17 cellular contexts compared by ENCODE assay signal in genomic region chr12:88904705-88905104, GRCh38.
DNase-seq lines count a peak whose midpoint lies in the region; ATAC-seq, FAIRE-seq and TF ChIP-seq lines count a peak whose summit lies in the region.
"Had no signal": no experiment of that assay in that cellular context is flagged by ENCODE, and none has a peak within 500 bp of the region (broad histone marks: within the 10 kb centered on the region; RNA-seq: fewer than 3 reads in every experiment).

No MANE protein-coding gene starts in this region.

- no peak for TF ChIP-seq CTCF in A549 (IDR thresholded peaks at IDR 0.05)
- no peak for TF ChIP-seq CTCF in body of pancreas (IDR thresholded peaks at IDR 0.05)
- TF ChIP-seq CTCF in HepG2 (CRISPR knock-in tag; IDR thresholded peaks at IDR 0.05), result no peak
- no peak for TF ChIP-seq CTCF in Peyer's patch (IDR thresholded peaks at IDR 0.05)

- CTCF ChIA-PET in A549 (lab: Yijun Ruan, JAX), result no interaction called here
- CTCF ChIA-PET in HepG2 (lab: Yijun Ruan, JAX; ENCODE audit: low intra/inter-chr PET ratio, low total read pairs), result no interaction called here

- no peaks in the 10 kb centered on the region for H3K79me2 ChIP-seq in HepG2 (ENCODE audit: insufficient read depth, low read length)

- H3K36me3 ChIP-seq in body of pancreas (replicated peaks in 1 of 2; ENCODE audit: insufficient read depth in 1 of 2, low read depth in 2 of 2), result no peaks in the 10 kb centered on the region
- H3K36me3 ChIP-seq in HepG2 (replicated peaks in 1 of 2; ENCODE audit: control insufficient read depth in 1 of 2, insufficient read depth in 2 of 2, low read length in 2 of 2), result no peaks in the 10 kb centered on the region
- H3K36me3 ChIP-seq in Peyer's patch, result no peaks in the 10 kb centered on the region
- H3K36me3 ChIP-seq: BLaER1 had no signal

- ATAC-seq in A549, result peak in 1 of 2 experiments; percentile 40; a peak in 1 of 6 replicates
- ATAC-seq in body of pancreas, result peak; percentile 81
- no peak for ATAC-seq in HepG2
- no peak for ATAC-seq in stimulated activated naive CD8-positive, alpha-beta T cell treated with anti-CD3 and anti-CD28 coated beads, Interleukin-15, Interleukin-2, amounts not matched to agents 100 U/mL and 50 U/mL, for 24 hours

- in situ Hi-C loops in HepG2 (cut with HindIII; ENCODE audit: extremely low pct_ligation_motif_present, low pct_unique_long_range_greater_than_20kb), result no loop called here

- H3K4me3 ChIP-seq in A549 (no peak overlapping the region), body of pancreas (no peak overlapping the region), HepG2 (replicated peaks in 1 of 3; ENCODE audit: insufficient read depth in 1 of 3, low read depth in 2 of 3, low read length in 3 of 3) (no peak overlapping the region), Peyer's patch (no peak overlapping the region)
- H3K4me3 ChIP-seq: BLaER1 had no signal

- no peak for TF ChIP-seq RAD21 in A549 (conservative IDR thresholded peaks at IDR 0.05 in 1 of 2, IDR thresholded peaks at IDR 0.05 in 1 of 2)
- TF ChIP-seq RAD21 in HepG2 (CRISPR knock-in tag; IDR thresholded peaks at IDR 0.05), result no peak

- POLR2A ChIA-PET in A549 (lab: Yijun Ruan, JAX), result no interaction called here
- POLR2A ChIA-PET in HepG2 (lab: Yijun Ruan, JAX), result no interaction called here

- DNase-seq in A549 (ENCODE audit: low read depth in 1 of 2, low spot score in 1 of 2) (peak in 1 of 2 experiments; percentile 11), NCI-H1092 treated with DMSO at 0.1 percent for 48 hours (lab: John Stamatoyannopoulos, UW) (peak; percentile 45), body of pancreas (peak in 2 of 4 donors; percentile 8 to 39), HepG2 (ENCODE audit: low spot score) (peak; percentile 30), DMS153 (lab: John Stamatoyannopoulos, UW) (no peak), Peyer's patch (no peak)
- no peak for DNase-seq in activated T-cell treated with anti-CD3 and anti-CD28 coated beads, Interleukin-2, amount 50 U/mL, for 48 hours
- DNase-seq in stimulated activated naive CD8-positive, alpha-beta T cell treated with anti-CD3 and anti-CD28 coated beads, Interleukin-15, Interleukin-2, amounts not matched to agents 100 U/mL and 50 U/mL, for 24 hours, result no peak
- DNase-seq: CD4-positive, alpha-beta memory T cell; NCI-H1436 treated with DMSO at 0.1 percent for 48 hours; NCI-H2081; NCI-H2171 treated with DMSO at 0.1 percent for 48 hours; NCI-H748 treated with DMSO at 0.1 percent for 48 hours had no signal

- no peak overlapping the region for H3K27ac ChIP-seq in A549
- no peak overlapping the region for H3K27ac ChIP-seq in body of pancreas
- H3K27ac ChIP-seq in HepG2 (ENCODE audit: extremely low read length, insufficient read depth, low read length), result no peak overlapping the region
- H3K27ac ChIP-seq in Peyer's patch, result no peak overlapping the region
- H3K27ac ChIP-seq: BLaER1, KMS-11 had no signal

- FAIRE-seq in A549 (lab: Jason Lieb, UNC) (no peak), HepG2 (lab: Jason Lieb, UNC) (no peak)
- FAIRE-seq: A204.1, GM12891 had no signal

- H4K20me1 ChIP-seq in HepG2 (ENCODE audit: insufficient read depth, low read length), result no peaks in the 10 kb centered on the region
- H4K20me1 ChIP-seq: BLaER1 had no signal

- H3K4me2 ChIP-seq in A549 (peak overlapping the region; percentile 37; the same call in 1 of the 3 replicates), HepG2 (ENCODE audit: low read depth, low read length) (no peak overlapping the region)
- H3K4me2 ChIP-seq: BLaER1, KMS-11 had no signal

- TF ChIP-seq POLR2A in A549 (IDR thresholded peaks at IDR 0.05; ENCODE audit: low read length), result no peak
- no peak for TF ChIP-seq POLR2A in body of pancreas (IDR thresholded peaks at IDR 0.05)
- no peak for TF ChIP-seq POLR2A in HepG2 (IDR thresholded peaks at IDR 0.05; ENCODE audit: insufficient read depth in 1 of 2, low read depth in 2 of 2, low read length in 2 of 2)
- TF ChIP-seq POLR2A in Peyer's patch (IDR thresholded peaks at IDR 0.05), result no peak

- H2AFZ ChIP-seq in HepG2 (ENCODE audit: low read length), result no peak overlapping the region

- TF ChIP-seq EP300 in A549 (IDR thresholded peaks at IDR 0.05) (no peak), HepG2 (IDR thresholded peaks at IDR 0.05; ENCODE audit: low read depth in 2 of 2, low read length in 2 of 2) (no peak), HepG2 (CRISPR knock-in tag; IDR thresholded peaks at IDR 0.05; ENCODE audit: borderline replicate concordance) (no peak)

- H3K9me3 ChIP-seq in A549 (no peaks in the 10 kb centered on the region), body of pancreas (no peaks in the 10 kb centered on the region), HepG2 (ENCODE audit: low read length) (no peaks in the 10 kb centered on the region), Peyer's patch (no peaks in the 10 kb centered on the region)
- H3K9me3 ChIP-seq: BLaER1 had no signal

- H3K27me3 ChIP-seq in body of pancreas (no peaks in the 10 kb centered on the region), HepG2 (ENCODE audit: control insufficient read depth in 1 of 2, insufficient read depth in 2 of 2, low read length in 2 of 2) (no peaks in the 10 kb centered on the region), Peyer's patch (no peaks in the 10 kb centered on the region)
- H3K27me3 ChIP-seq: BLaER1 had no signal

- intact Hi-C loops in body of pancreas (cut with DNase I), result no loop called here
- intact Hi-C loops in HepG2 (cut with micrococcal nuclease; ENCODE audit: unreplicated experiment), result no loop called here

- BruUV-seq in HepG2 (replicated peaks; lab: Mats Ljungman, UMichigan), result no TSS peak

- 0 out of 3 replicates have a peak, but pooled peaks cover 7% of the 10 kb centered on the region for H3K4me1 ChIP-seq in A549
- no peaks in the 10 kb centered on the region for H3K4me1 ChIP-seq in body of pancreas
- peaks cover 6% of the 10 kb centered on the region; the same call in 1 of the 2 replicates for H3K4me1 ChIP-seq in HepG2 (ENCODE audit: insufficient read depth, low read length)
- no peaks in the 10 kb centered on the region for H3K4me1 ChIP-seq in Peyer's patch
- H3K4me1 ChIP-seq: BLaER1 had no signal

- H3K9ac ChIP-seq in HepG2 (ENCODE audit: insufficient read depth, low read depth, low read length), result no peak overlapping the region
- H3K9ac ChIP-seq: BLaER1, KMS-11 had no signal

- WGBS in A549 (ENCODE audit: missing lambda C conversion rate), result 36% methylated on average over 4 of the region's 4 CpGs
- WGBS in body of pancreas, 2 donors, result 42 to 49% methylated on average over 4 of the region's 4 CpGs
- 0% methylated on average over 4 of the region's 4 CpGs for WGBS in HepG2 (ENCODE audit: low lambda C conversion rate)

TF ChIP-seq in A549, 52 proteins besides CTCF, POLR2A, EP300 and RAD21:
- TF ChIP-seq HOXA7 (CRISPR knock-in tag; IDR thresholded peaks at IDR 0.05), result no peak
TF ChIP-seq in A549: peak in this region for 0.

TF ChIP-seq in HepG2, 621 proteins besides CTCF, POLR2A, EP300 and RAD21 (continues in another document):
- TF ChIP-seq ZBTB1 (CRISPR knock-in tag; IDR thresholded peaks at IDR 0.05; ENCODE audit: borderline replicate concordance) (no peak), FOXA1 (IDR thresholded peaks at IDR 0.05) (no peak), FOXA1 (CRISPR knock-in tag; IDR thresholded peaks at IDR 0.05) (0 out of 2 replicates have a peak, but pooled peaks have one; percentile 15), ZNF280B (CRISPR knock-in tag; IDR thresholded peaks at IDR 0.05; ENCODE audit: borderline replicate concordance) (no peak), TERF1 (CRISPR knock-in tag; IDR thresholded peaks at IDR 0.05) (no peak), HNF4A (CRISPR knock-in tag; IDR thresholded peaks at IDR 0.05) (peak; percentile 47), TBP (CRISPR knock-in tag; IDR thresholded peaks at IDR 0.05) (no peak)

Comparison
In these comparisons a context has a peak if more than half of its experiments do, and no peak if none do; other contexts are left out.
1. DNase-seq: peak in NCI-H1092 treated with DMSO at 0.1 percent for 48 hours (single experiment) and HepG2 (single experiment); none in DMS153 (single experiment), activated T-cell treated with anti-CD3 and anti-CD28 coated beads, Interleukin-2, amount 50 U/mL, for 48 hours (0 of 2), Peyer's patch (0 of 3) and stimulated activated naive CD8-positive, alpha-beta T cell treated with anti-CD3 and anti-CD28 coated beads, Interleukin-15, Interleukin-2, amounts not matched to agents 100 U/mL and 50 U/mL, for 24 hours (single experiment).